1 cellular context compared by ENCODE assay signal in genomic region chr16:88976359-88977027, GRCh38.
TF ChIP-seq lines count a peak whose summit lies in the region.

No MANE protein-coding gene starts in this region.

TF ChIP-seq in GM12878, 131 proteins besides CTCF, POLR2A, EP300 and RAD21 (continued from another document and continues in another):
- TF ChIP-seq ELK1 (IDR thresholded peaks at IDR 0.05; ENCODE audit: low read depth, low read length) = no peak
- TF ChIP-seq BRCA1 (IDR thresholded peaks at IDR 0.05; ENCODE audit: low read depth, low read length) = no peak
- no peak for TF ChIP-seq KDM1A (IDR thresholded peaks at IDR 0.05; ENCODE audit: borderline replicate concordance)
- TF ChIP-seq CBX3 (IDR thresholded peaks at IDR 0.05; ENCODE audit: borderline replicate concordance, low read depth) = no peak
- TF ChIP-seq CHD1 (IDR thresholded peaks at IDR 0.05; ENCODE audit: low read depth, low read length) = no peak
- no peak for TF ChIP-seq HDAC2 (IDR thresholded peaks at IDR 0.05)
- no peak for TF ChIP-seq CBFB (IDR thresholded peaks at IDR 0.05; ENCODE audit: low read depth)
- no peak for TF ChIP-seq STAT1 (conservative IDR thresholded peaks at IDR 0.05)
- no peak for TF ChIP-seq RUNX3 (IDR thresholded peaks at IDR 0.05; ENCODE audit: low read length)
- no peak for TF ChIP-seq RAD51 (IDR thresholded peaks at IDR 0.05)
- TF ChIP-seq SREBF2 (IDR thresholded peaks at IDR 0.05; ENCODE audit: low read length) = no peak
- TF ChIP-seq SIX5 (IDR thresholded peaks at IDR 0.05; ENCODE audit: low read depth, low read length, severe bottlenecking) = no peak
- TF ChIP-seq MYB (IDR thresholded peaks at IDR 0.05; ENCODE audit: borderline replicate concordance, low read depth, low read length) = no peak
- no peak for TF ChIP-seq MYC (IDR thresholded peaks at IDR 0.05; ENCODE audit: insufficient read depth, insufficient read length, insufficient replicate concordance, low read length, severe bottlenecking)
- TF ChIP-seq IRF3 (IDR thresholded peaks at IDR 0.05) = no peak
- no peak for TF ChIP-seq FOS (IDR thresholded peaks at IDR 0.05; ENCODE audit: borderline replicate concordance, extremely low read depth, insufficient read length)
- no peak for TF ChIP-seq HDAC6 (IDR thresholded peaks at IDR 0.05; ENCODE audit: unreplicated experiment)
- peak; percentile 87 for TF ChIP-seq TCF12 (IDR thresholded peaks at IDR 0.05; ENCODE audit: low read depth, low read length)
- TF ChIP-seq HDGF (IDR thresholded peaks at IDR 0.05) = no peak
- no peak for TF ChIP-seq EGR1 (IDR thresholded peaks at IDR 0.05; ENCODE audit: borderline replicate concordance in 1 of 2, low read depth in 2 of 2, low read length in 2 of 2)
- no peak for TF ChIP-seq PRDM15 (CRISPR knock-in tag; IDR thresholded peaks at IDR 0.05)
- no peak for TF ChIP-seq RELA (IDR thresholded peaks at IDR 0.05; ENCODE audit: borderline replicate concordance, partially characterized antibody)
- TF ChIP-seq IRF5 (IDR thresholded peaks at IDR 0.05; ENCODE audit: borderline replicate concordance) = no peak
- TF ChIP-seq BCLAF1 (IDR thresholded peaks at IDR 0.05) = no peak
- no peak; the same call in 1 of the 2 replicates for TF ChIP-seq BACH1 (IDR thresholded peaks at IDR 0.05; ENCODE audit: borderline replicate concordance)
- no peak for TF ChIP-seq ZNF217 (IDR thresholded peaks at IDR 0.05)
- no peak for TF ChIP-seq USF2 (IDR thresholded peaks at IDR 0.05; ENCODE audit: borderline replicate concordance, low read depth, low read length)
- TF ChIP-seq TCF3 (IDR thresholded peaks at IDR 0.05; ENCODE audit: borderline replicate concordance, insufficient read depth, low read depth, low read length) = peak; percentile 86; the same call in 1 of the 2 replicates
- TF ChIP-seq E4F1 (IDR thresholded peaks at IDR 0.05; ENCODE audit: borderline replicate concordance, partially characterized antibody) = no peak
- no peak for TF ChIP-seq TCF7 (IDR thresholded peaks at IDR 0.05; ENCODE audit: borderline replicate concordance)
- 0 out of 2 replicates have a peak, but pooled peaks have one; percentile 6 for TF ChIP-seq RELB (IDR thresholded peaks at IDR 0.05; ENCODE audit: low read depth)
- TF ChIP-seq NFXL1 (IDR thresholded peaks at IDR 0.05; ENCODE audit: borderline replicate concordance) = no peak
- TF ChIP-seq MLLT1 (IDR thresholded peaks at IDR 0.05) = no peak
- TF ChIP-seq ESRRA (IDR thresholded peaks at IDR 0.05; ENCODE audit: low read length) = no peak
- TF ChIP-seq MEF2A (IDR thresholded peaks at IDR 0.05; ENCODE audit: insufficient read depth, low read depth, low read length) = no peak
- no peak for TF ChIP-seq ZZZ3 (IDR thresholded peaks at IDR 0.05; ENCODE audit: control insufficient read depth, insufficient read length, low read depth)
- TF ChIP-seq FOXK2 (IDR thresholded peaks at IDR 0.05) = peak; percentile 23; the same call in 1 of the 2 replicates
- TF ChIP-seq ZBTB4 (CRISPR knock-in tag; IDR thresholded peaks at IDR 0.05) = no peak
- 0 out of 2 replicates have a peak, but pooled peaks have one; percentile 35 for TF ChIP-seq SIN3A (IDR thresholded peaks at IDR 0.05; ENCODE audit: low read depth, low read length)
